1 cellular context compared by ENCODE assay signal in genomic region chr18:57837917-57838548, GRCh38.
TF ChIP-seq lines count a peak whose summit lies in the region.

No MANE protein-coding gene starts in this region.

TF ChIP-seq in WTC11, 78 proteins besides CTCF, POLR2A, EP300 and RAD21 (continued from another document):
- TF ChIP-seq AFF4 (CRISPR knock-in tag; IDR thresholded peaks at IDR 0.05; ENCODE audit: borderline replicate concordance) (no peak), ZNF263 (CRISPR knock-in tag; IDR thresholded peaks at IDR 0.05; ENCODE audit: low read depth) (no peak), ESRRA (CRISPR knock-in tag; IDR thresholded peaks at IDR 0.05; ENCODE audit: borderline replicate concordance) (no peak), NR3C1 (CRISPR knock-in tag; conservative IDR thresholded peaks at IDR 0.05; ENCODE audit: low read depth) (no peak), OVOL2 (CRISPR knock-in tag; IDR thresholded peaks at IDR 0.05; ENCODE audit: borderline replicate concordance) (no peak), FOXP1 (CRISPR knock-in tag; IDR thresholded peaks at IDR 0.05; ENCODE audit: borderline replicate concordance) (no peak), ZNF138 (CRISPR knock-in tag; conservative IDR thresholded peaks at IDR 0.05) (no peak), MAX (CRISPR knock-in tag; IDR thresholded peaks at IDR 0.05) (no peak)
